Comparison of ENCODE assay signal across 12 cellular contexts in the genomic region with DNA sequence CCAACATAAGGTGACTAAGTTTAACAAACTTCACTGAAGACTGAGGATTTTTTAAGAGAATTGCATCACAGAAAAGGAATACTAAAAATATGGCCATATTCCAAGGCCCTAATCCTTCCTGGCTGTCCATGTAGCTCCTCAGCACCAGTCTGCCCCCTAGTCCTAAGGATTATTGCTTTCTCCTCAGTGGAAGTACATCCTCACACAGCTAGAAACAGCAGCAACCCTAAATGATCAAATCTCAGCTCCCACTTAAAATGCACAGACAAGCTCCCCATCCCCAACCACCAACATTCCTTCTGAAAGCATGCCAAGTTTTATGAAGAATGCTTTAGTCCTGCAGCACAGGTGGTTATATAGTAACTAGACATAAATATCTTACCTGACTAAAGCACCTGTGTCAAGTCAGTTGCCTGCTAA. TPM values are rescaled to one million over a fixed set of nuclear protein-coding genes. Genes with fewer than 3 reads are reported as not detected.
A peak's percentile ranks its signal among the peaks of the same experiment; 100 is the strongest.
DNase-seq lines count a peak whose midpoint lies in the region; ATAC-seq, FAIRE-seq and TF ChIP-seq lines count a peak whose summit lies in the region.
"Had no signal": no experiment of that assay in that cellular context is flagged by ENCODE, and none has a peak within 500 bp of the region (broad histone marks: within the 10 kb centered on the region; RNA-seq: fewer than 3 reads in every experiment).

No MANE protein-coding gene starts in this region.

- no peak overlapping the region for H3K4me3 ChIP-seq in upper lobe of right lung
- H3K4me3 ChIP-seq: dorsolateral prefrontal cortex had no signal

- peak; percentile 5 for FAIRE-seq in islet of Langerhans (lab: Jason Lieb, UNC)

- POLR2A ChIA-PET in MCF 10A (lab: Yijun Ruan, JAX): interaction anchor here (2.8 kb wide), 1 partner anchor 45 kb away, joined by 19 read pairs; no protein-coding TSS in a partner anchor

- H3K4me1 Mint-ChIP-seq in MCF 10A (ENCODE audit: insufficient read depth, unreplicated experiment): peaks cover 33% of the 10 kb centered on the region

- TF ChIP-seq CTCF in MCF 10A (IDR thresholded peaks at IDR 0.05; ENCODE audit: unreplicated experiment): no peak
- TF ChIP-seq CTCF in upper lobe of right lung (IDR thresholded peaks at IDR 0.05): no peak

- H3K9me3 ChIP-seq in upper lobe of right lung: no peaks in the 10 kb centered on the region

- H3K27ac Mint-ChIP-seq in MCF 10A (ENCODE audit: low read depth, unreplicated experiment): peak overlapping the region; percentile 55

- CTCF ChIA-PET in MCF 10A (lab: Yijun Ruan, JAX): interaction anchor here (0.7 to 5.0 kb wide), 8 partner anchors 38 to 738 kb away, joined by 3 to 30 read pairs (median 4); no protein-coding TSS in a partner anchor

- no peaks in the 10 kb centered on the region for H3K9me3 Mint-ChIP-seq in MCF 10A (ENCODE audit: unreplicated experiment)

- no TSS peak for BruUV-seq in MCF 10A (replicated peaks; lab: Mats Ljungman, UMichigan)

- H3K36me3 ChIP-seq in upper lobe of right lung: peaks cover 20% of the 10 kb centered on the region

- H3K4me3 Mint-ChIP-seq in MCF 10A (ENCODE audit: unreplicated experiment): peak overlapping the region; percentile 53

- intact Hi-C loops in MCF 10A (cut with micrococcal nuclease): loop anchor here (2.0 kb wide), 1 partner anchor 45 kb away; no protein-coding TSS in a partner anchor
- intact Hi-C loops in upper lobe of right lung (cut with DNase I): no loop called here

- ATAC-seq in upper lobe of right lung (peak; percentile 12), HG03442 (IDR thresholded peaks at IDR 0.05; ENCODE audit: unreplicated experiment) (no peak), HG02938 (IDR thresholded peaks at IDR 0.05; ENCODE audit: unreplicated experiment) (no peak)

- H3K27ac ChIP-seq in upper lobe of right lung: no peak overlapping the region

- no peaks in the 10 kb centered on the region for H3K27me3 Mint-ChIP-seq in MCF 10A (ENCODE audit: insufficient read depth, unreplicated experiment)

- DNase-seq in HS-27A (ENCODE audit: low read depth) (peak; percentile 48), MCF 10A (ENCODE audit: unreplicated experiment) (peak; percentile 64), upper lobe of right lung (no peak), LoVo (ENCODE audit: low spot score) (no peak)
- DNase-seq: activated effector memory CD4-positive, alpha-beta T cell treated with Interleukin-2 at 50 U/mL for 16 hours; DMS53; dorsolateral prefrontal cortex; NCI-H1417 treated with DMSO at 0.1 percent for 48 hours; NCI-H774 had no signal

- peaks cover 15% of the 10 kb centered on the region for H3K4me1 ChIP-seq in upper lobe of right lung

- H3K36me3 Mint-ChIP-seq in MCF 10A (ENCODE audit: insufficient read depth, unreplicated experiment): no peaks in the 10 kb centered on the region

- H3K27me3 ChIP-seq in upper lobe of right lung: no peaks in the 10 kb centered on the region
- H3K27me3 ChIP-seq: dorsolateral prefrontal cortex had no signal

RNA-seq across cellular contexts. Expression of a gene that starts 14.7 kb away (rescaled TPM):
- 1.2 and 1.5 TPM in 2 replicates for total RNA-seq in MCF 10A (2022)
- 29.4 TPM for total RNA-seq in upper lobe of right lung

Comparison
In these comparisons a context has a peak if more than half of its experiments do, and no peak if none do; other contexts are left out.
1. DNase-seq: peak in HS-27A (single experiment) and MCF 10A (single experiment); none in upper lobe of right lung (single experiment) and LoVo (single experiment).
2. RNA of a gene that starts 14.7 kb away (total RNA-seq): 29.4 TPM in upper lobe of right lung (single experiment); 1.2 to 1.5 TPM in MCF 10A; every median in the first group is over 10 times any median in the second.